Comparison of ENCODE assay signal across 19 cellular contexts in the genomic region with DNA sequence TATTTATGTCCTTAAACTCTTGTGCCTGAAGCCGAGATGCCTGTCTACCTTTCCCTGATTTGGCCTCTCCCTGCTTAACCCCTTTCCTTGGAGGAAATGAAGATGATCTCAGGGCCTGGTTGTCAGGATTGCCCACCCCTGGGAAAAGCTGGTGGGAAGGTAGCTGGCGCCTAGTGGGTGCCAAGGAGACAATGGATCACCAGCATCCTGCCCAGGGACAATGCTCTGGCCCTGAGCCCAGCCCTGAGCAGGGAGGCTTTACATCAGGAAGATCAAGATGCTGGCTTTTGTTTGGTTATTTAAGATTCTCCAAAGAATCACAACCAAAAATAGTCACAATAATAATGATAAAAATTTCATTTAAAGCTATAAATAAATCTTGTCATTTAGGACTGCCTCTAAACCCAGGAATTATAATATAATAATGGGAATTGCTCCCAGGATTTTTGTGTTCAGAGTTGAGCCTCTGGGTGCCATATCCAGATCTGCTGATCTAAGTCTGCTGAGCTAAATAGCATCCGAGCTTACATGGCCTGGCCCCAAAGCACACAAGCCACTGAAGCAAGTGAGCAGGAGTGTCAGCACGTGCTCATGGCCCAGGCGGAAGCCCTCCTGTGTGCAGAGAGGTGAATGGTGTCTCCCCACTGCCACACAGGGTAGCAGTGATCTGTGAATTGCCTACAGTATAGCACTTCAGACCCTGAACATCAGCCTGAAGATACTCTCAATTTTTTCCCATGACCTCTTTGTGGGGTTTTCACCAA. TPM values are rescaled to one million over a fixed set of nuclear protein-coding genes. Genes with fewer than 3 reads are reported as not detected.
A peak's percentile ranks its signal among the peaks of the same experiment; 100 is the strongest.
DNase-seq lines count a peak whose midpoint lies in the region; ATAC-seq, FAIRE-seq and TF ChIP-seq lines count a peak whose summit lies in the region.
"Had no signal": no experiment of that assay in that cellular context is flagged by ENCODE, and none has a peak within 500 bp of the region (broad histone marks: within the 10 kb centered on the region; RNA-seq: fewer than 3 reads in every experiment).

No MANE protein-coding gene starts in this region.

- no peak for FAIRE-seq in HepG2 (lab: Jason Lieb, UNC)
- FAIRE-seq: GM12878, GM19239 had no signal

- no peak overlapping the region for H3K4me3 ChIP-seq in HepG2 (replicated peaks in 1 of 3; ENCODE audit: insufficient read depth in 1 of 3, low read depth in 2 of 3, low read length in 3 of 3)
- H3K4me3 ChIP-seq in right lobe of liver = no peak overlapping the region
- H3K4me3 ChIP-seq in trophoblast cell (ENCODE audit: low read depth, low read length) = peak overlapping the region; percentile 46
- H3K4me3 ChIP-seq in neural progenitor cell = no peak overlapping the region
- H3K4me3 ChIP-seq: BLaER1 treated with 17β-estradiol and CSF1 and Interleukin-3, amounts not matched to agents 10 nM and 100 nM; GM12878; GM23248 had no signal

- H2AFZ ChIP-seq in HepG2 (ENCODE audit: low read length) (no peak overlapping the region), trophoblast cell (ENCODE audit: insufficient read depth, low read length, poor library complexity) (no peak overlapping the region), neural progenitor cell (replicated peaks) (no peak overlapping the region)
- H2AFZ ChIP-seq: GM23248 had no signal

- no peaks in the 10 kb centered on the region for H3K9me3 Mint-ChIP-seq in neural progenitor cell
- H3K9me3 Mint-ChIP-seq: CD8-positive, alpha-beta T cell had no signal

- H3K27ac ChIP-seq in HepG2 (ENCODE audit: extremely low read length, insufficient read depth, low read length) (no peak overlapping the region), right lobe of liver (no peak overlapping the region), trophoblast cell (ENCODE audit: low read depth, low read length) (no peak overlapping the region), neural progenitor cell (no peak overlapping the region)
- H3K27ac ChIP-seq: BLaER1 treated with 17β-estradiol and CSF1 and Interleukin-3, amounts not matched to agents 10 nM and 100 nM; GM23248 had no signal

- ATAC-seq in HepG2 (no peak), right lobe of liver (no peak), HG02981 (IDR thresholded peaks at IDR 0.05; ENCODE audit: unreplicated experiment) (no peak)
- ATAC-seq: CD8-positive, alpha-beta T cell; GM12878 had no signal

- H3K27me3 ChIP-seq in HepG2 (ENCODE audit: control insufficient read depth in 1 of 2, insufficient read depth in 2 of 2, low read length in 2 of 2) (peaks cover 0 to 30% of the 10 kb centered on the region in 2 experiments; a peak in 2 of 5 replicates), right lobe of liver (no peaks in the 10 kb centered on the region), trophoblast cell (ENCODE audit: insufficient read depth, low read length) (no peaks in the 10 kb centered on the region), neural progenitor cell (no peaks in the 10 kb centered on the region)
- H3K27me3 ChIP-seq: BLaER1 treated with 17β-estradiol and CSF1 and Interleukin-3, amounts not matched to agents 10 nM and 100 nM had no signal

- H3K79me1 ChIP-seq in trophoblast cell (ENCODE audit: low read length) = no peaks in the 10 kb centered on the region

- no peaks in the 10 kb centered on the region for H4K20me1 ChIP-seq in HepG2 (ENCODE audit: insufficient read depth, low read length)
- no peaks in the 10 kb centered on the region for H4K20me1 ChIP-seq in neural progenitor cell (ENCODE audit: low read depth)
- H4K20me1 ChIP-seq: BLaER1 treated with 17β-estradiol and CSF1 and Interleukin-3, amounts not matched to agents 10 nM and 100 nM had no signal

- no peak overlapping the region for H3K18ac ChIP-seq in trophoblast cell (ENCODE audit: low read length)

- H3K4me3 Mint-ChIP-seq in neural progenitor cell = no peak overlapping the region
- H3K4me3 Mint-ChIP-seq: B cell; CD8-positive, alpha-beta T cell had no signal

- no peak overlapping the region for H4K12ac ChIP-seq in trophoblast cell (ENCODE audit: low read depth, low read length)

- H3K36me3 ChIP-seq in HepG2 (replicated peaks in 1 of 2; ENCODE audit: control insufficient read depth in 1 of 2, insufficient read depth in 2 of 2, low read length in 2 of 2) (no peaks in the 10 kb centered on the region), right lobe of liver (peaks cover 0 to 7% (median 0%) of the 10 kb centered on the region in 4 donors), trophoblast cell (ENCODE audit: control insufficient read depth in 1 of 2, insufficient read depth in 2 of 2, low read length in 2 of 2) (no peaks in the 10 kb centered on the region), neural progenitor cell (no peaks in the 10 kb centered on the region)
- H3K36me3 ChIP-seq: BLaER1 treated with 17β-estradiol and CSF1 and Interleukin-3, amounts not matched to agents 10 nM and 100 nM had no signal

- peaks cover 3% of the 10 kb centered on the region for H3K27me3 Mint-ChIP-seq in neural progenitor cell (ENCODE audit: insufficient read depth, low read depth)

- DNase-seq in HepG2 (ENCODE audit: low spot score) (no peak), right lobe of liver (no peak), dermis blood vessel endothelial cell (peak; percentile 61), trophoblast cell (no peak), neural progenitor cell (ENCODE audit: low spot score) (no peak), NCI-H128 (lab: John Stamatoyannopoulos, UW; ENCODE audit: unreplicated experiment) (no peak)
- DNase-seq: Calu3; CD8-positive, alpha-beta T cell; DMS 273 treated with DMSO at 0.1 percent for 48 hours; DMS53; DND-41; EL; GM23248; HCEC 1CT had no signal

- H3K36me3 Mint-ChIP-seq in neural progenitor cell = no peaks in the 10 kb centered on the region
- H3K36me3 Mint-ChIP-seq: CD8-positive, alpha-beta T cell had no signal

- TF ChIP-seq EP300 in HepG2 (IDR thresholded peaks at IDR 0.05; ENCODE audit: low read depth in 2 of 2, low read length in 2 of 2) = no peak
- no peak for TF ChIP-seq EP300 in HepG2 (CRISPR knock-in tag; IDR thresholded peaks at IDR 0.05; ENCODE audit: borderline replicate concordance)

- TF ChIP-seq CTCF in HepG2 (CRISPR knock-in tag; IDR thresholded peaks at IDR 0.05) (no peak), right lobe of liver (IDR thresholded peaks at IDR 0.05) (no peak), neural progenitor cell (IDR thresholded peaks at IDR 0.05) (no peak)

- H3F3A ChIP-seq in neural progenitor cell (ENCODE audit: low read depth) = no peaks in the 10 kb centered on the region

- no peak overlapping the region for H2BK5ac ChIP-seq in trophoblast cell (ENCODE audit: low read depth, low read length, poor library complexity)

- POLR2A ChIA-PET in HepG2 (lab: Yijun Ruan, JAX) = no interaction called here

- TF ChIP-seq RAD21 in HepG2 (CRISPR knock-in tag; IDR thresholded peaks at IDR 0.05) = no peak

- no peaks in the 10 kb centered on the region for H3K4me1 ChIP-seq in HepG2 (ENCODE audit: insufficient read depth, low read length)
- no peaks in the 10 kb centered on the region for H3K4me1 ChIP-seq in right lobe of liver
- H3K4me1 ChIP-seq in trophoblast cell (ENCODE audit: control insufficient read depth in 1 of 2, insufficient read depth in 2 of 2, low read length in 2 of 2) = no peaks in the 10 kb centered on the region
- H3K4me1 ChIP-seq in neural progenitor cell = peaks cover 4% of the 10 kb centered on the region
- H3K4me1 ChIP-seq: BLaER1 treated with 17β-estradiol and CSF1 and Interleukin-3, amounts not matched to agents 10 nM and 100 nM had no signal

- H3K23ac ChIP-seq in trophoblast cell (ENCODE audit: low read length) = no peak overlapping the region

- no peak overlapping the region for H4K8ac ChIP-seq in trophoblast cell (ENCODE audit: low read depth, low read length)

- BruUV-seq in HepG2 (replicated peaks; lab: Mats Ljungman, UMichigan) = no TSS peak

- no peak overlapping the region for H2BK12ac ChIP-seq in trophoblast cell (ENCODE audit: low read length)

- H4K91ac ChIP-seq in trophoblast cell (ENCODE audit: low read depth, low read length) = no peak overlapping the region

- no peaks in the 10 kb centered on the region for H3K4me1 Mint-ChIP-seq in neural progenitor cell
- H3K4me1 Mint-ChIP-seq: B cell had no signal

- TF ChIP-seq POLR2A in HepG2 (IDR thresholded peaks at IDR 0.05; ENCODE audit: insufficient read depth in 1 of 2, low read depth in 2 of 2, low read length in 2 of 2) (no peak), right lobe of liver (IDR thresholded peaks at IDR 0.05) (no peak)

- intact Hi-C loops in HepG2 (cut with micrococcal nuclease; ENCODE audit: unreplicated experiment) (no loop called here), right lobe of liver (cut with DNase I) (no loop called here)

- no peak overlapping the region for H3K4ac ChIP-seq in trophoblast cell (ENCODE audit: low read depth, low read length)

- H2AK5ac ChIP-seq in trophoblast cell (ENCODE audit: low read length) = no peak overlapping the region

- H3K9ac ChIP-seq in HepG2 (ENCODE audit: insufficient read depth, low read depth, low read length) (no peak overlapping the region), trophoblast cell (ENCODE audit: low read length) (no peak overlapping the region), neural progenitor cell (no peak overlapping the region)
- H3K9ac ChIP-seq: BLaER1 treated with 17β-estradiol and CSF1 and Interleukin-3, amounts not matched to agents 10 nM and 100 nM; GM23248 had no signal

- H3K79me2 ChIP-seq in HepG2 (ENCODE audit: insufficient read depth, low read length) (no peaks in the 10 kb centered on the region), trophoblast cell (ENCODE audit: control insufficient read depth, insufficient read depth, low read length, poor library complexity) (no peaks in the 10 kb centered on the region), neural progenitor cell (ENCODE audit: low read depth) (no peaks in the 10 kb centered on the region)

- H3K4me2 ChIP-seq in HepG2 (ENCODE audit: low read depth, low read length) (no peak overlapping the region), trophoblast cell (ENCODE audit: low read length) (no peak overlapping the region), neural progenitor cell (no peak overlapping the region)
- H3K4me2 ChIP-seq: BLaER1 treated with 17β-estradiol and CSF1 and Interleukin-3, amounts not matched to agents 10 nM and 100 nM had no signal

- WGBS in HepG2 (ENCODE audit: low lambda C conversion rate) = 26% methylated on average over 5 of the region's 5 CpGs
- WGBS in right lobe of liver (ENCODE audit: insufficient coverage, low coverage, low lambda C conversion rate, missing lambda C conversion rate) = 62% methylated on average over 3 of the region's 5 CpGs
- WGBS in trophoblast cell (ENCODE audit: extremely low coverage, insufficient coverage, insufficient read length) = no CpG with 5 or more reads among the region's 5 CpGs

- no peak overlapping the region for H3K14ac ChIP-seq in trophoblast cell (ENCODE audit: low read length)

- in situ Hi-C loops in HepG2 (cut with HindIII; ENCODE audit: extremely low pct_ligation_motif_present, low pct_unique_long_range_greater_than_20kb) = no loop called here

- H3K9me3 ChIP-seq in HepG2 (ENCODE audit: low read length) = no peaks in the 10 kb centered on the region
- H3K9me3 ChIP-seq in right lobe of liver = no peaks in the 10 kb centered on the region
- H3K9me3 ChIP-seq in trophoblast cell (ENCODE audit: insufficient read depth, low read depth, low read length) = no peaks in the 10 kb centered on the region
- no peaks in the 10 kb centered on the region for H3K9me3 ChIP-seq in neural progenitor cell (ENCODE audit: low read depth)
- H3K9me3 ChIP-seq: BLaER1 treated with 17β-estradiol and CSF1 and Interleukin-3, amounts not matched to agents 10 nM and 100 nM had no signal

- H2BK120ac ChIP-seq in trophoblast cell (ENCODE audit: insufficient read depth, low read length, poor library complexity) = no peak overlapping the region

- no peak overlapping the region for H3K27ac Mint-ChIP-seq in neural progenitor cell
- H3K27ac Mint-ChIP-seq: B cell; CD8-positive, alpha-beta T cell had no signal

- CTCF ChIA-PET in HepG2 (lab: Yijun Ruan, JAX; ENCODE audit: low intra/inter-chr PET ratio, low total read pairs) = no interaction called here

RNA-seq across cellular contexts. Expression of a gene that starts 57.8 kb away (rescaled TPM):
- total RNA-seq in HepG2 (2016; rRNA removed; fragmentation: Illumina TruSeq; extraction: Trizol) (13.5 and 19.8 TPM in 2 replicates), right lobe of liver (10 to 100 TPM; 16.0 to 36.8 (median 22.0) TPM), dermis blood vessel endothelial cell (31.5 and 41.5 TPM in 2 replicates), neural progenitor cell (ENCODE audit: low replicate concordance) (10.7 and 18.0 TPM in 2 replicates)
- total RNA-seq in HepG2 (2016; cell fraction: cytosol; rRNA removed; fragmentation: Illumina TruSeq; extraction: Trizol; ENCODE audit: low read depth) = 0.91 and 0.97 TPM in 2 replicates
- total RNA-seq in HepG2 (2016; cell fraction: insoluble cytoplasmic fraction; rRNA removed; fragmentation: Illumina TruSeq; extraction: Trizol) = 12.6 and 19.5 TPM in 2 replicates
- 5.3 and 5.9 TPM in 2 replicates for total RNA-seq in HepG2 (2016; cell fraction: membrane; rRNA removed; fragmentation: Illumina TruSeq; extraction: Trizol)
- 9.5 and 10.6 TPM in 2 replicates for total RNA-seq in HepG2 (2016; cell fraction: nucleus; rRNA removed; fragmentation: Illumina TruSeq; extraction: Trizol)
- polyA plus RNA-seq in HepG2 (2011; rRNA removed) = 3.8 and 5.2 TPM in 2 replicates
- 3.0 and 4.0 TPM in 2 replicates for polyA plus RNA-seq in HepG2 (2011; cell fraction: cytosol; rRNA removed)
- 2.1 TPM in 2 replicates for polyA plus RNA-seq in HepG2 (2011; cell fraction: nucleus; rRNA removed)
- 4.8 and 7.8 TPM in 2 replicates for polyA plus RNA-seq in HepG2 (2012)
- polyA plus RNA-seq in HepG2 (2016; cell fraction: cytosol; fragmentation: Illumina TruSeq; extraction: Trizol; ENCODE audit: low read depth) = 0.62 and 0.82 TPM in 2 replicates
- polyA plus RNA-seq in HepG2 (2016; cell fraction: insoluble cytoplasmic fraction; fragmentation: Illumina TruSeq; extraction: Trizol; ENCODE audit: low read depth) = 13.4 and 14.4 TPM in 2 replicates
- 2.1 and 2.3 TPM in 2 replicates for polyA plus RNA-seq in HepG2 (2016; cell fraction: membrane; fragmentation: Illumina TruSeq; extraction: Trizol; ENCODE audit: low read depth)
- polyA plus RNA-seq in HepG2 (2016; cell fraction: nucleus; fragmentation: Illumina TruSeq; extraction: Trizol; ENCODE audit: insufficient read depth, low read depth) = 6.9 and 7.5 TPM in 2 replicates
- polyA minus RNA-seq in HepG2 (2011; rRNA and poly(A)+ RNA removed; ENCODE audit: low replicate concordance) = 6.7 and 16.9 TPM in 2 replicates
- 7.5 and 13.8 TPM in 2 replicates for polyA minus RNA-seq in HepG2 (2011; cell fraction: cytosol; rRNA and poly(A)+ RNA removed)
- polyA minus RNA-seq in HepG2 (2011; cell fraction: nucleus; rRNA and poly(A)+ RNA removed) = 12.4 and 13.6 TPM in 2 replicates
- 19.0 and 19.3 TPM in 2 replicates for polyA plus RNA-seq in trophoblast cell (2013)
